ENCODE assay signal across 15 cellular contexts in the genomic region with DNA sequence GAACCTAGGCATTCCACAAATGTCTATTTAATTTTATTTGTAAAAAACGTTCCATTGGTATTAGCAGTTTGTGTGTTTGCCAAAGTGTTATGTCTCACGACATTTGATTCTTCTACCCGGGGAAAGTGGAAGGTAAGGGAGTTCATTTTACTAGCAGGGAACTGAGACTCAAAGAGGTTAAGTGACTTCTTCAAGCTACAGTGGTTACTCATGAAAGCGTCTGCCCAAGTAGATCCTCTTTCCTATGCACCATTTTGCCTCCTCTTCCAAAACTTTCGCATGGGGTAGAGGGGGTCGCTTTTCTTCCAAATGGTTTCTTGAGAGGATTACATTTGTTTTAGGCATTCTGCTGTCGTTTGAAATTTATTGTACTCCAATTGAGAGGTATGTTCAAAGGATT. TPM values are rescaled to one million over a fixed set of nuclear protein-coding genes. Genes with fewer than 3 reads are reported as not detected.
DNase-seq lines count a peak whose midpoint lies in the region; ATAC-seq and TF ChIP-seq lines count a peak whose summit lies in the region.
"Had no signal": no experiment of that assay in that cellular context is flagged by ENCODE, and none has a peak within 500 bp of the region (broad histone marks: within the 10 kb centered on the region; RNA-seq: fewer than 3 reads in every experiment).

No MANE protein-coding gene starts in this region.

- DNase-seq in dorsolateral prefrontal cortex = no peak
- DNase-seq in kidney tubule cell (ENCODE audit: low spot score) = no peak
- DNase-seq in NCI-H226 = no peak
- DNase-seq in NCI-H524 treated with DMSO at 0.1 percent for 48 hours (lab: John Stamatoyannopoulos, UW) = no peak
- no peak for DNase-seq in Right ventricle myocardium inferior (ENCODE audit: missing footprints)
- DNase-seq: activated naive CD4-positive, alpha-beta T cell treated with anti-CD3 and anti-CD28 coated beads, Interleukin-2, amount 10 ng/mL, durations not matched to agents 7 days and 5 days; DMS 273 treated with DMSO at 0.1 percent for 48 hours; kidney glomerular epithelial cell; NCI-H2171 had no signal

- intact Hi-C loops in dorsolateral prefrontal cortex (cut with DNase I) = loop anchor here (10.0 kb wide), 1 partner anchor 56 kb away; no protein-coding TSS in a partner anchor
- intact Hi-C loops in Right ventricle myocardium inferior (cut with DNase I) = no loop called here

- H3K27ac ChIP-seq in dorsolateral prefrontal cortex = peak overlapping the region in 37 of 59 donors; percentile 12 to 99 (median 76)

- H3K4me3 ChIP-seq in dorsolateral prefrontal cortex = peak overlapping the region in 20 of 59 donors; percentile 0 to 60 (median 32)

- no peaks in the 10 kb centered on the region for H3K27me3 ChIP-seq in dorsolateral prefrontal cortex

- ATAC-seq in GM18508 (IDR thresholded peaks at IDR 0.05; ENCODE audit: insufficient read depth, unreplicated experiment) = peak; percentile 71
- ATAC-seq in GM21447 (IDR thresholded peaks at IDR 0.05; ENCODE audit: unreplicated experiment) = peak; percentile 74
- ATAC-seq in HG03135 (IDR thresholded peaks at IDR 0.05; ENCODE audit: unreplicated experiment) = peak; percentile 73
- no peak for ATAC-seq in Right ventricle myocardium inferior

- no peak for TF ChIP-seq CTCF in dorsolateral prefrontal cortex (IDR thresholded peaks at IDR 0.05 in 54 of 56, conservative IDR thresholded peaks at IDR 0.05 in 2 of 56; ENCODE audit: low read depth in 1 of 56, partially characterized antibody in 56 of 56)

RNA-seq across cellular contexts. Expression of a gene that starts 9.0 kb away (rescaled TPM):
- total RNA-seq in dorsolateral prefrontal cortex = 100 to 1,000 TPM in 47 of 120 experiments, 10 to 100 TPM in 73; 45.8 to 193 (median 92.8) TPM
- total RNA-seq in Right ventricle myocardium inferior = 118 TPM

RNA-seq across cellular contexts. Expression of a gene that starts 37.2 kb away (rescaled TPM):
- total RNA-seq in dorsolateral prefrontal cortex (under 1 TPM in 1 of 120 experiments, not detected in 119; 0.31 TPM), Right ventricle myocardium inferior (not detected)
- total RNA-seq: endothelial cell of umbilical vein, skeletal muscle tissue, subcutaneous adipose tissue had no signal
